14 cellular contexts compared by ENCODE assay signal in genomic region chr2:44771510-44771909, GRCh38.
DNase-seq lines count a peak whose midpoint lies in the region; TF ChIP-seq lines count a peak whose summit lies in the region.
"Had no signal": no experiment of that assay in that cellular context is flagged by ENCODE, and none has a peak within 500 bp of the region (broad histone marks: within the 10 kb centered on the region; RNA-seq: fewer than 3 reads in every experiment).

No MANE protein-coding gene starts in this region.

- H3K4me3 Mint-ChIP-seq in neural progenitor cell, result no peak overlapping the region
- H3K4me3 Mint-ChIP-seq: CD8-positive, alpha-beta T cell had no signal

- intact Hi-C loops in prostate gland (cut with DNase I), result no loop called here

- H3K9ac ChIP-seq in neural progenitor cell, result no peak overlapping the region

- H3K27me3 Mint-ChIP-seq in neural progenitor cell (ENCODE audit: insufficient read depth, low read depth), result peaks cover 35% of the 10 kb centered on the region

- WGBS in prostate gland, result 95% methylated on average over 2 of the region's 2 CpGs

- H3K9me3 ChIP-seq in neural progenitor cell (ENCODE audit: low read depth) (no peaks in the 10 kb centered on the region), prostate gland (no peaks in the 10 kb centered on the region)
- H3K9me3 ChIP-seq: A549 had no signal

- no peaks in the 10 kb centered on the region for H3K9me3 Mint-ChIP-seq in neural progenitor cell
- H3K9me3 Mint-ChIP-seq: CD8-positive, alpha-beta T cell had no signal

- H3K36me3 ChIP-seq in neural progenitor cell (no peaks in the 10 kb centered on the region), prostate gland (no peaks in the 10 kb centered on the region)

- H3K36me3 Mint-ChIP-seq in neural progenitor cell, result no peaks in the 10 kb centered on the region

- H3K79me2 ChIP-seq in neural progenitor cell (ENCODE audit: low read depth), result no peaks in the 10 kb centered on the region

- peaks cover 100% of the 10 kb centered on the region for H3K4me1 ChIP-seq in neural progenitor cell
- no peaks in the 10 kb centered on the region for H3K4me1 ChIP-seq in prostate gland (replicated peaks)
- H3K4me1 ChIP-seq: A549 had no signal

- no peak for TF ChIP-seq CTCF in neural progenitor cell (IDR thresholded peaks at IDR 0.05)
- no peak for TF ChIP-seq CTCF in prostate gland (IDR thresholded peaks at IDR 0.05)

- H3K27ac ChIP-seq in neural progenitor cell (no peak overlapping the region), prostate gland (no peak overlapping the region)
- H3K27ac ChIP-seq: A549 had no signal

- H3K4me3 ChIP-seq in neural progenitor cell, result no peak overlapping the region
- no peak overlapping the region for H3K4me3 ChIP-seq in prostate gland
- H3K4me3 ChIP-seq: A549 had no signal

- TF ChIP-seq POLR2A in prostate gland (IDR thresholded peaks at IDR 0.05), result no peak

- peaks cover 86% of the 10 kb centered on the region for H3F3A ChIP-seq in neural progenitor cell (ENCODE audit: low read depth)

- no peak overlapping the region for H2AFZ ChIP-seq in neural progenitor cell (replicated peaks)

- H3K4me2 ChIP-seq in neural progenitor cell, result peak overlapping the region; percentile 68
- H3K4me2 ChIP-seq: A549 had no signal

- H4K20me1 ChIP-seq in neural progenitor cell (ENCODE audit: low read depth), result peaks cover 19% of the 10 kb centered on the region

- DNase-seq in NCI-H146 (lab: John Stamatoyannopoulos, UW) (peak; percentile 23), NCI-H146 treated with DMSO at 0.1 percent for 48 hours (lab: John Stamatoyannopoulos, UW; ENCODE audit: unreplicated experiment) (no peak), HT-29 (ENCODE audit: low spot score) (peak; percentile 9), NCI-H748 (lab: John Stamatoyannopoulos, UW; ENCODE audit: unreplicated experiment) (peak; percentile 43), neural progenitor cell (ENCODE audit: low spot score) (no peak), A172 (ENCODE audit: low spot score) (no peak), prostate gland (ENCODE audit: low spot score) (no peak)
- DNase-seq: CD8-positive, alpha-beta T cell; COR-L47; GF-D8; HCEC 1CT; IMR-90 had no signal

- no peak overlapping the region for H3K27ac Mint-ChIP-seq in neural progenitor cell
- H3K27ac Mint-ChIP-seq: CD14-positive monocyte; CD8-positive, alpha-beta T cell had no signal

- H3K4me1 Mint-ChIP-seq in neural progenitor cell, result peaks cover 57% of the 10 kb centered on the region
- H3K4me1 Mint-ChIP-seq: CD14-positive monocyte had no signal

- H3K27me3 ChIP-seq in neural progenitor cell (peaks cover 26% of the 10 kb centered on the region), prostate gland (replicated peaks; ENCODE audit: insufficient read depth) (no peaks in the 10 kb centered on the region)

Comparison
In these comparisons a context has a peak if more than half of its experiments do, and no peak if none do; other contexts are left out.
1. DNase-seq: peak in NCI-H146 (single experiment), HT-29 (single experiment) and NCI-H748 (single experiment); none in NCI-H146 treated with DMSO at 0.1 percent for 48 hours (single experiment), neural progenitor cell (single experiment), A172 (single experiment) and prostate gland (single experiment).